Comparison of ENCODE assay signal across 1 cellular context in the genomic region with DNA sequence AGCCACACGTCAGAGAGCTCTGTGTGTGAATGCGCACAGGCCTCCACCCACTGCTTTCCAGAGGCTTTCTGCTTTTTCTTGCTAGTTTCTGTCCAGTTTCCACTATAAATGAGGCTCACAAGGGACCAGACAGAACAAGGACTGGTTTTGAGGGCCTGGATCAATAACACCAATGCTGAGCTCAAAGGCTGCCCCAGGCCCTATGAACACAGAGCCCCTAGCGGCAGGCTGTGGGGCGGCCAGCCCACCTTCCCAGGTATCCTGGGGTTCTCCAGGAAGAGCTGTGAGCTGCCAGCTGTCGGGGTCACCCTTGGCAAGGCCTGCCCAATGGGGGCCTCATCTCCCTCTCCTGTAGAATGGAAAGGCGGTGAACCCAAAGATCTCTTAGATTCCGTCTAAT.
TF ChIP-seq lines count a peak whose summit lies in the region.

No MANE protein-coding gene starts in this region.

TF ChIP-seq in HepG2, 621 proteins besides CTCF, POLR2A, EP300 and RAD21 (continues in another document):
- 0 out of 2 replicates have a peak, but pooled peaks have one; percentile 63 for TF ChIP-seq ZNF205 (CRISPR knock-in tag; IDR thresholded peaks at IDR 0.05)
- no peak for TF ChIP-seq ZNF34 (CRISPR knock-in tag; IDR thresholded peaks at IDR 0.05; ENCODE audit: borderline replicate concordance)
- TF ChIP-seq, protein P1, sequence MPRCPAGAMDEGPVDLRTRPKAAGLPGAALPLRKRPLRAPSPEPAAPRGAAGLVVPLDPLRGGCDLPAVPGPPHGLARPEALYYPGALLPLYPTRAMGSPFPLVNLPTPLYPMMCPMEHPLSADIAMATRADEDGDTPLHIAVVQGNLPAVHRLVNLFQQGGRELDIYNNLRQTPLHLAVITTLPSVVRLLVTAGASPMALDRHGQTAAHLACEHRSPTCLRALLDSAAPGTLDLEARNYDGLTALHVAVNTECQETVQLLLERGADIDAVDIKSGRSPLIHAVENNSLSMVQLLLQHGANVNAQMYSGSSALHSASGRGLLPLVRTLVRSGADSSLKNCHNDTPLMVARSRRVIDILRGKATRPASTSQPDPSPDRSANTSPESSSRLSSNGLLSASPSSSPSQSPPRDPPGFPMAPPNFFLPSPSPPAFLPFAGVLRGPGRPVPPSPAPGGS (CRISPR knock-in tag; IDR thresholded peaks at IDR 0.05): no peak
- TF ChIP-seq, protein P2, sequence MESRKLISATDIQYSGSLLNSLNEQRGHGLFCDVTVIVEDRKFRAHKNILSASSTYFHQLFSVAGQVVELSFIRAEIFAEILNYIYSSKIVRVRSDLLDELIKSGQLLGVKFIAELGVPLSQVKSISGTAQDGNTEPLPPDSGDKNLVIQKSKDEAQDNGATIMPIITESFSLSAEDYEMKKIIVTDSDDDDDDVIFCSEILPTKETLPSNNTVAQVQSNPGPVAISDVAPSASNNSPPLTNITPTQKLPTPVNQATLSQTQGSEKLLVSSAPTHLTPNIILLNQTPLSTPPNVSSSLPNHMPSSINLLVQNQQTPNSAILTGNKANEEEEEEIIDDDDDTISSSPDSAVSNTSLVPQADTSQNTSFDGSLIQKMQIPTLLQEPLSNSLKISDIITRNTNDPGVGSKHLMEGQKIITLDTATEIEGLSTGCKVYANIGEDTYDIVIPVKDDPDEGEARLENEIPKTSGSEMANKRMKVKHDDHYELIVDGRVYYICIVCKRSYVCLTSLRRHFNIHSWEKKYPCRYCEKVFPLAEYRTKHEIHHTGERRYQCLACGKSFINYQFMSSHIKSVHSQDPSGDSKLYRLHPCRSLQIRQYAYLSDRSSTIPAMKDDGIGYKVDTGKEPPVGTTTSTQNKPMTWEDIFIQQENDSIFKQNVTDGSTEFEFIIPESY (CRISPR knock-in tag; IDR thresholded peaks at IDR 0.05): peak; percentile 7; the same call in 1 of the 2 replicates
- TF ChIP-seq RFX5 (IDR thresholded peaks at IDR 0.05; ENCODE audit: low read depth, low read length): no peak
- no peak for TF ChIP-seq CHD2 (IDR thresholded peaks at IDR 0.05; ENCODE audit: low read depth, low read length)
- TF ChIP-seq ZNF576 (CRISPR knock-in tag; IDR thresholded peaks at IDR 0.05): no peak
- TF ChIP-seq, protein P3, sequence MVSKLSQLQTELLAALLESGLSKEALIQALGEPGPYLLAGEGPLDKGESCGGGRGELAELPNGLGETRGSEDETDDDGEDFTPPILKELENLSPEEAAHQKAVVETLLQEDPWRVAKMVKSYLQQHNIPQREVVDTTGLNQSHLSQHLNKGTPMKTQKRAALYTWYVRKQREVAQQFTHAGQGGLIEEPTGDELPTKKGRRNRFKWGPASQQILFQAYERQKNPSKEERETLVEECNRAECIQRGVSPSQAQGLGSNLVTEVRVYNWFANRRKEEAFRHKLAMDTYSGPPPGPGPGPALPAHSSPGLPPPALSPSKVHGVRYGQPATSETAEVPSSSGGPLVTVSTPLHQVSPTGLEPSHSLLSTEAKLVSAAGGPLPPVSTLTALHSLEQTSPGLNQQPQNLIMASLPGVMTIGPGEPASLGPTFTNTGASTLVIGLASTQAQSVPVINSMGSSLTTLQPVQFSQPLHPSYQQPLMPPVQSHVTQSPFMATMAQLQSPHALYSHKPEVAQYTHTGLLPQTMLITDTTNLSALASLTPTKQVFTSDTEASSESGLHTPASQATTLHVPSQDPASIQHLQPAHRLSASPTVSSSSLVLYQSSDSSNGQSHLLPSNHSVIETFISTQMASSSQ (IDR thresholded peaks at IDR 0.05; ENCODE audit: low read depth): no peak
- TF ChIP-seq, protein P3 (CRISPR knock-in tag; IDR thresholded peaks at IDR 0.05; ENCODE audit: borderline replicate concordance): no peak
- TF ChIP-seq LBX2 (CRISPR knock-in tag; IDR thresholded peaks at IDR 0.05; ENCODE audit: borderline replicate concordance): no peak
- no peak for TF ChIP-seq YEATS4 (CRISPR knock-in tag; IDR thresholded peaks at IDR 0.05; ENCODE audit: borderline replicate concordance)
- no peak for TF ChIP-seq ZNF33A (CRISPR knock-in tag; IDR thresholded peaks at IDR 0.05; ENCODE audit: borderline replicate concordance)
- TF ChIP-seq ZNF709 (CRISPR knock-in tag; IDR thresholded peaks at IDR 0.05): no peak
- TF ChIP-seq ZNF329 (CRISPR knock-in tag; IDR thresholded peaks at IDR 0.05; ENCODE audit: low read depth): no peak
- TF ChIP-seq, protein P4, sequence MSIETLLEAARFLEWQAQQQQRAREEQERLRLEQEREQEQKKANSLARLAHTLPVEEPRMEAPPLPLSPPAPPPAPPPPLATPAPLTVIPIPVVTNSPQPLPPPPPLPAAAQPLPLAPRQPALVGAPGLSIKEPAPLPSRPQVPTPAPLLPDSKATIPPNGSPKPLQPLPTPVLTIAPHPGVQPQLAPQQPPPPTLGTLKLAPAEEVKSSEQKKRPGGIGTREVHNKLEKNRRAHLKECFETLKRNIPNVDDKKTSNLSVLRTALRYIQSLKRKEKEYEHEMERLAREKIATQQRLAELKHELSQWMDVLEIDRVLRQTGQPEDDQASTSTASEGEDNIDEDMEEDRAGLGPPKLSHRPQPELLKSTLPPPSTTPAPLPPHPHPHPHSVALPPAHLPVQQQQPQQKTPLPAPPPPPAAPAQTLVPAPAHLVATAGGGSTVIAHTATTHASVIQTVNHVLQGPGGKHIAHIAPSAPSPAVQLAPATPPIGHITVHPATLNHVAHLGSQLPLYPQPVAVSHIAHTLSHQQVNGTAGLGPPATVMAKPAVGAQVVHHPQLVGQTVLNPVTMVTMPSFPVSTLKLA (IDR thresholded peaks at IDR 0.05): no peak
- no peak for TF ChIP-seq THAP8 (CRISPR knock-in tag; IDR thresholded peaks at IDR 0.05; ENCODE audit: borderline replicate concordance)
- no peak for TF ChIP-seq PHF5A (CRISPR knock-in tag; IDR thresholded peaks at IDR 0.05; ENCODE audit: low read depth, unreplicated experiment)
- no peak for TF ChIP-seq RBM22 (optimal IDR thresholded peaks at IDR 0.05; ENCODE audit: low read length)
- TF ChIP-seq DPF2 (CRISPR knock-in tag; IDR thresholded peaks at IDR 0.05; ENCODE audit: borderline replicate concordance, low read depth): no peak
- TF ChIP-seq XBP1 (CRISPR knock-in tag; IDR thresholded peaks at IDR 0.05): no peak
- no peak for TF ChIP-seq ZNF12 (CRISPR knock-in tag; IDR thresholded peaks at IDR 0.05)
- peak; percentile 63 for TF ChIP-seq ZFY (CRISPR knock-in tag; IDR thresholded peaks at IDR 0.05)
- TF ChIP-seq ELF3 (CRISPR knock-in tag; IDR thresholded peaks at IDR 0.05): peak; percentile 30; the same call in 1 of the 2 replicates
- TF ChIP-seq REPIN1 (CRISPR knock-in tag; IDR thresholded peaks at IDR 0.05; ENCODE audit: borderline replicate concordance, low read depth): peak; percentile 61; the same call in 1 of the 2 replicates
- TF ChIP-seq GATAD2A (CRISPR knock-in tag; IDR thresholded peaks at IDR 0.05): peak; percentile 53
- TF ChIP-seq PRPF4 (IDR thresholded peaks at IDR 0.05; ENCODE audit: low read depth, low read length, poor library complexity, severe bottlenecking): no peak
- no peak for TF ChIP-seq MYNN (CRISPR knock-in tag; IDR thresholded peaks at IDR 0.05; ENCODE audit: low read depth)
- TF ChIP-seq TCF7L2 (IDR thresholded peaks at IDR 0.05; ENCODE audit: low read depth, low read length): no peak
- no peak for TF ChIP-seq ATF2 (CRISPR knock-in tag; IDR thresholded peaks at IDR 0.05)
- TF ChIP-seq, protein P5, sequence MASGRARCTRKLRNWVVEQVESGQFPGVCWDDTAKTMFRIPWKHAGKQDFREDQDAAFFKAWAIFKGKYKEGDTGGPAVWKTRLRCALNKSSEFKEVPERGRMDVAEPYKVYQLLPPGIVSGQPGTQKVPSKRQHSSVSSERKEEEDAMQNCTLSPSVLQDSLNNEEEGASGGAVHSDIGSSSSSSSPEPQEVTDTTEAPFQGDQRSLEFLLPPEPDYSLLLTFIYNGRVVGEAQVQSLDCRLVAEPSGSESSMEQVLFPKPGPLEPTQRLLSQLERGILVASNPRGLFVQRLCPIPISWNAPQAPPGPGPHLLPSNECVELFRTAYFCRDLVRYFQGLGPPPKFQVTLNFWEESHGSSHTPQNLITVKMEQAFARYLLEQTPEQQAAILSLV (CRISPR knock-in tag; IDR thresholded peaks at IDR 0.05; ENCODE audit: borderline replicate concordance): no peak
- TF ChIP-seq ZBTB7A (CRISPR knock-in tag; IDR thresholded peaks at IDR 0.05): no peak
- TF ChIP-seq, protein P6, sequence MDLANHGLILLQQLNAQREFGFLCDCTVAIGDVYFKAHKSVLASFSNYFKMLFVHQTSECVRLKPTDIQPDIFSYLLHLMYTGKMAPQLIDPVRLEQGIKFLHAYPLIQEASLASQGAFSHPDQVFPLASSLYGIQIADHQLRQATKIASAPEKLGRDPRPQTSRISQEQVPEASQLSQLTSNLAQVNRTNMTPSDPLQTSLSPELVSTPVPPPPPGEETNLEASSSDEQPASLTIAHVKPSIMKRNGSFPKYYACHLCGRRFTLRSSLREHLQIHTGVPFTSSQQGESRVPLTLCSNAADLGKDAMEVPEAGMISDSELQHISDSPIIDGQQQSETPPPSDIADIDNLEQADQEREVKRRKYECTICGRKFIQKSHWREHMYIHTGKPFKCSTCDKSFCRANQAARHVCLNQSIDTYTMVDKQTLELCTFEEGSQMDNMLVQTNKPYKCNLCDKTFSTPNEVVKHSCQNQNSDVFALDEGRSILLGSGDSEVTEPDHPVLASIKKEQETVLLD (CRISPR knock-in tag; IDR thresholded peaks at IDR 0.05; ENCODE audit: low read depth): no peak
- TF ChIP-seq, protein P7, sequence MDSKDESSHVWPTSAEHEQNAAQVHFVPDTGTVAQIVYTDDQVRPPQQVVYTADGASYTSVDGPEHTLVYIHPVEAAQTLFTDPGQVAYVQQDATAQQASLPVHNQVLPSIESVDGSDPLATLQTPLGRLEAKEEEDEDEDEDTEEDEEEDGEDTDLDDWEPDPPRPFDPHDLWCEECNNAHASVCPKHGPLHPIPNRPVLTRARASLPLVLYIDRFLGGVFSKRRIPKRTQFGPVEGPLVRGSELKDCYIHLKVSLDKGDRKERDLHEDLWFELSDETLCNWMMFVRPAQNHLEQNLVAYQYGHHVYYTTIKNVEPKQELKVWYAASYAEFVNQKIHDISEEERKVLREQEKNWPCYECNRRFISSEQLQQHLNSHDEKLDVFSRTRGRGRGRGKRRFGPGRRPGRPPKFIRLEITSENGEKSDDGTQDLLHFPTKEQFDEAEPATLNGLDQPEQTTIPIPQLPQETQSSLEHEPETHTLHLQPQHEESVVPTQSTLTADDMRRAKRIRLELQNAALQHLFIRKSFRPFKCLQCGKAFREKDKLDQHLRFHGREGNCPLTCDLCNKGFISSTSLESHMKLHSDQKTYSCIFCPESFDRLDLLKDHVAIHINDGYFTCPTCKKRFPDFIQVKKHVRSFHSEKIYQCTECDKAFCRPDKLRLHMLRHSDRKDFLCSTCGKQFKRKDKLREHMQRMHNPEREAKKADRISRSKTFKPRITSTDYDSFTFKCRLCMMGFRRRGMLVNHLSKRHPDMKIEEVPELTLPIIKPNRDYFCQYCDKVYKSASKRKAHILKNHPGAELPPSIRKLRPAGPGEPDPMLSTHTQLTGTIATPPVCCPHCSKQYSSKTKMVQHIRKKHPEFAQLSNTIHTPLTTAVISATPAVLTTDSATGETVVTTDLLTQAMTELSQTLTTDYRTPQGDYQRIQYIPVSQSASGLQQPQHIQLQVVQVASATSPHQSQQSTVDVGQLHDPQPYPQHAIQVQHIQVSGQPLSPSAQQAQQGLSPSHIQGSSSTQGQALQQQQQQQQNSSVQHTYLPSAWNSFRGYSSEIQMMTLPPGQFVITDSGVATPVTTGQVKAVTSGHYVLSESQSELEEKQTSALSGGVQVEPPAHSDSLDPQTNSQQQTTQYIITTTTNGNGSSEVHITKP (CRISPR knock-in tag; IDR thresholded peaks at IDR 0.05; ENCODE audit: low read depth): no peak
- TF ChIP-seq SMAD3 (CRISPR knock-in tag; IDR thresholded peaks at IDR 0.05): no peak
- no peak for TF ChIP-seq HOXA3 (CRISPR knock-in tag; IDR thresholded peaks at IDR 0.05)
- TF ChIP-seq, protein P8, sequence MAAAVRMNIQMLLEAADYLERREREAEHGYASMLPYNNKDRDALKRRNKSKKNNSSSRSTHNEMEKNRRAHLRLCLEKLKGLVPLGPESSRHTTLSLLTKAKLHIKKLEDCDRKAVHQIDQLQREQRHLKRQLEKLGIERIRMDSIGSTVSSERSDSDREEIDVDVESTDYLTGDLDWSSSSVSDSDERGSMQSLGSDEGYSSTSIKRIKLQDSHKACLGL (CRISPR knock-in tag; IDR thresholded peaks at IDR 0.05): no peak
- TF ChIP-seq CBX5 (CRISPR knock-in tag; IDR thresholded peaks at IDR 0.05; ENCODE audit: borderline replicate concordance): no peak; the same call in 1 of the 2 replicates
